In the genomic region with DNA sequence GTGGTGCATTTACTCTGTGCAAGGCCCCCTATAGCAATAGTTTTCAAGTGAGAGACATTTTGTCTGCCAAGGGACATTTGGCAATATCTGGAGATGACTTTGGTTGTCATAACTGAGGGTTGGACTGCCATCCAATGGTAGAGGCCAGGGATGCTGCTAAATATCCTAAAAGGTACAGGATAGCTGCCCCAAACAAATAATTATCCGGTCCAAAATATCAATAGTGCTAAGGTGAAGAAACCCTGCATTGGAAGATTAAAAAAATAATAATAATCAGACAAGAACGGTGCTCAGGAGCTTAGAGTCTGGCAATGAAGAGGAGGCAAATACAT, we compare ENCODE assay signal across 13 cellular contexts. TPM values are rescaled to one million over a fixed set of nuclear protein-coding genes. Genes with fewer than 3 reads are reported as not detected.
A peak's percentile ranks its signal among the peaks of the same experiment; 100 is the strongest.
DNase-seq lines count a peak whose midpoint lies in the region; ATAC-seq and TF ChIP-seq lines count a peak whose summit lies in the region.
"Had no signal": no experiment of that assay in that cellular context is flagged by ENCODE, and none has a peak within 500 bp of the region (broad histone marks: within the 10 kb centered on the region; RNA-seq: fewer than 3 reads in every experiment).

No MANE protein-coding gene starts in this region.

- no peak for TF ChIP-seq EP300 in ovary (IDR thresholded peaks at IDR 0.05)

- H3K4me1 Mint-ChIP-seq in GM23338, result peaks cover 21% of the 10 kb centered on the region
- H3K4me1 Mint-ChIP-seq: CD14-positive monocyte; stimulated activated naive CD8-positive, alpha-beta T cell treated with anti-CD3 and anti-CD28 coated beads, Interleukin-15, amount 100 ng/mL, for 72 hours had no signal

- no peak overlapping the region for H3K4me3 Mint-ChIP-seq in GM23338
- H3K4me3 Mint-ChIP-seq: CD14-positive monocyte; stimulated activated naive CD8-positive, alpha-beta T cell treated with anti-CD3 and anti-CD28 coated beads, Interleukin-15, amount 100 ng/mL, for 72 hours had no signal

- H3K36me3 ChIP-seq in GM23338 (ENCODE audit: insufficient read depth), result no peaks in the 10 kb centered on the region
- no peaks in the 10 kb centered on the region for H3K36me3 ChIP-seq in body of pancreas (replicated peaks in 1 of 2; ENCODE audit: insufficient read depth in 1 of 2, low read depth in 2 of 2)
- no peaks in the 10 kb centered on the region for H3K36me3 ChIP-seq in hepatocyte (replicated peaks; ENCODE audit: insufficient read depth, low read depth)
- H3K36me3 ChIP-seq in ovary, result no peaks in the 10 kb centered on the region

- no peaks in the 10 kb centered on the region for H3K36me3 Mint-ChIP-seq in GM23338 (ENCODE audit: low read depth)
- H3K36me3 Mint-ChIP-seq: CD14-positive monocyte had no signal

- H3K4me2 ChIP-seq in GM23338 (peak overlapping the region; percentile 39; the same call in 1 of the 2 replicates), hepatocyte (no peak overlapping the region)

- no peak overlapping the region for H3K27ac ChIP-seq in GM23338 (ENCODE audit: low read depth)
- H3K27ac ChIP-seq in body of pancreas, result no peak overlapping the region
- no peak overlapping the region for H3K27ac ChIP-seq in hepatocyte
- H3K27ac ChIP-seq in ovary, result no peak overlapping the region

- DNase-seq in ACHN (peak; percentile 9), GM23338 (ENCODE audit: low spot score) (no peak), body of pancreas (peak in 3 of 4 donors; percentile 7 to 14 (median 9)), hepatocyte (ENCODE audit: low spot score) (no peak), GM10266 (ENCODE audit: extremely low spot score) (no peak), ovary (no peak), T-helper 1 cell (no peak)
- DNase-seq in stimulated activated CD4-positive, alpha-beta T cell treated with anti-CD3 and anti-CD28 coated beads, Interleukin-2, amount 100 ng/mL, for 48 hours, result no peak
- DNase-seq: effector CD8-positive, alpha-beta T cell; NCI-H1092; stimulated activated naive CD8-positive, alpha-beta T cell treated with anti-CD3 and anti-CD28 coated beads, Interleukin-15, amount 100 ng/mL, for 72 hours had no signal

- in situ Hi-C loops in ACHN (cut with HindIII; ENCODE audit: low pct_ligation_motif_present, low pct_unique_long_range_greater_than_20kb, low sequenced_read_pairs), result no loop called here

- no peaks in the 10 kb centered on the region for H3F3A ChIP-seq in GM23338 (replicated peaks; ENCODE audit: low read depth)

- H3K9me2 ChIP-seq in GM23338 (ENCODE audit: insufficient read depth) (peaks cover 4% of the 10 kb centered on the region; the same call in 1 of the 2 replicates), hepatocyte (replicated peaks; ENCODE audit: insufficient read depth) (no peaks in the 10 kb centered on the region)

- peak overlapping the region; percentile 9; the same call in 1 of the 2 replicates for H3K27ac Mint-ChIP-seq in GM23338
- H3K27ac Mint-ChIP-seq: CD14-positive monocyte; stimulated activated naive CD8-positive, alpha-beta T cell treated with anti-CD3 and anti-CD28 coated beads, Interleukin-15, amount 100 ng/mL, for 72 hours had no signal

- WGBS in body of pancreas, 2 donors, result 52 to 63% methylated on average over 2 of the region's 2 CpGs
- WGBS in hepatocyte (ENCODE audit: low lambda C conversion rate, missing lambda C conversion rate), result 89% methylated on average over 2 of the region's 2 CpGs
- WGBS in ovary, 3 donors, result 69 to 82% (median 72%) methylated on average over 2 of the region's 2 CpGs

- H3K27me3 Mint-ChIP-seq in GM23338 (ENCODE audit: insufficient read depth, low read depth, poor library complexity), result peaks cover 7% of the 10 kb centered on the region

- H3K4me1 ChIP-seq in GM23338 (ENCODE audit: insufficient read depth) (peaks cover 15% of the 10 kb centered on the region), body of pancreas (no peaks in the 10 kb centered on the region), hepatocyte (ENCODE audit: insufficient read depth) (no peaks in the 10 kb centered on the region), ovary (ENCODE audit: insufficient read depth) (no peaks in the 10 kb centered on the region)

- H3K27me3 ChIP-seq in GM23338 (ENCODE audit: insufficient read depth) (no peaks in the 10 kb centered on the region), body of pancreas (no peaks in the 10 kb centered on the region), hepatocyte (no peaks in the 10 kb centered on the region), ovary (no peaks in the 10 kb centered on the region)

- H3K4me3 ChIP-seq in GM23338 (no peak overlapping the region), body of pancreas (no peak overlapping the region), hepatocyte (no peak overlapping the region), ovary (no peak overlapping the region)

- no peaks in the 10 kb centered on the region for H3K9me3 Mint-ChIP-seq in GM23338

- H3K9me3 ChIP-seq in body of pancreas (no peaks in the 10 kb centered on the region), hepatocyte (ENCODE audit: low read depth) (no peaks in the 10 kb centered on the region), ovary (no peaks in the 10 kb centered on the region)

- ATAC-seq in GM23338 (no peak), body of pancreas (no peak)
- ATAC-seq: stimulated activated naive CD8-positive, alpha-beta T cell treated with anti-CD3 and anti-CD28 coated beads, Interleukin-15, amount 100 ng/mL, for 72 hours had no signal

- peak; percentile 20 to 42; a peak in 2 of 4 replicates for TF ChIP-seq CTCF in GM23338 (conservative IDR thresholded peaks at IDR 0.05; ENCODE audit: low read depth in 2 of 2)
- TF ChIP-seq CTCF in body of pancreas (IDR thresholded peaks at IDR 0.05), result peak in 4 of 7 experiments; percentile 20 to 36 (median 27)
- TF ChIP-seq CTCF in hepatocyte (IDR thresholded peaks at IDR 0.05; ENCODE audit: poor library complexity), result peak; percentile 14
- TF ChIP-seq CTCF in GM10266 (IDR thresholded peaks at IDR 0.05; ENCODE audit: control insufficient read depth, insufficient read depth, low read depth, missing control alignments), result no peak
- TF ChIP-seq CTCF in ovary (IDR thresholded peaks at IDR 0.05), result no peak

- TF ChIP-seq POLR2A in body of pancreas (IDR thresholded peaks at IDR 0.05) (no peak), ovary (IDR thresholded peaks at IDR 0.05) (no peak)

- no peak overlapping the region; the same call in 1 of the 2 replicates for H2AFZ ChIP-seq in GM23338
- H2AFZ ChIP-seq in hepatocyte, result no peak overlapping the region

- H4K20me1 ChIP-seq in GM23338 (replicated peaks; ENCODE audit: insufficient read depth), result no peaks in the 10 kb centered on the region
- no peaks in the 10 kb centered on the region for H4K20me1 ChIP-seq in hepatocyte (ENCODE audit: insufficient read depth, poor library complexity, severe bottlenecking)

- no peaks in the 10 kb centered on the region for H3K79me2 ChIP-seq in GM23338 (replicated peaks; ENCODE audit: insufficient read depth)
- no peaks in the 10 kb centered on the region for H3K79me2 ChIP-seq in hepatocyte

- intact Hi-C loops in body of pancreas (cut with DNase I) (no loop called here), ovary (cut with DNase I) (no loop called here)

TF ChIP-seq in GM23338, 12 proteins besides CTCF, POLR2A, EP300 and RAD21 (continues in another document):
- TF ChIP-seq JUNB (IDR thresholded peaks at IDR 0.05; ENCODE audit: unreplicated experiment) (no peak), REST (IDR thresholded peaks at IDR 0.05; ENCODE audit: unreplicated experiment) (no peak), ZNF331 (CRISPR knock-in tag; IDR thresholded peaks at IDR 0.05; ENCODE audit: low read depth) (no peak), EZH2phosphoT487 (IDR thresholded peaks at IDR 0.05; ENCODE audit: unreplicated experiment) (no peak), STAT1 (IDR thresholded peaks at IDR 0.05; ENCODE audit: unreplicated experiment) (no peak)

RNA-seq across cellular contexts. Expression of gene FILIP1, which starts 11.3 kb away (rescaled TPM):
- total RNA-seq in GM23338 (2014; rRNA removed; shearing (Covaris generic)), result 3.4 and 3.7 TPM in 2 replicates
- polyA plus RNA-seq in GM23338 (2016; fragmentation: Nextera tagmentation; extraction: Ambion mirVana), result 4.7 and 6.4 TPM in 2 replicates
- 1 to 10 TPM; 3.0 to 6.5 TPM for total RNA-seq in body of pancreas
- total RNA-seq in hepatocyte, result 6.0 and 7.3 TPM in 2 replicates
- polyA plus RNA-seq in hepatocyte, result 4.1 and 5.7 TPM in 2 replicates
- total RNA-seq in ovary, result 1 to 10 TPM; 1.1 to 7.1 (median 2.7) TPM
- polyA plus RNA-seq in ovary, result 1 to 10 TPM; 1.7 to 6.9 TPM
- total RNA-seq: T-helper 1 cell treated with Interleukin-12 subunit alpha and Interleukin-12 subunit beta and Interleukin-4 antibody, amounts not matched to agents 30 ng/mL and 1 ng/mL, for 36 hours had no signal
- polyA plus RNA-seq: CD14-positive monocyte had no signal

Comparison
In these comparisons a context has a peak if more than half of its experiments do, and no peak if none do; other contexts are left out.
1. DNase-seq: peak in ACHN (single experiment) and body of pancreas (3 of 4); none in GM23338 (single experiment), hepatocyte (single experiment), GM10266 (single experiment), ovary (0 of 5), stimulated activated CD4-positive, alpha-beta T cell treated with anti-CD3 and anti-CD28 coated beads, Interleukin-2, amount 100 ng/mL, for 48 hours (0 of 2) and T-helper 1 cell (0 of 5).
2. CTCF ChIP-seq: peak in GM23338 (2 of 2), body of pancreas (4 of 7) and hepatocyte (single experiment); none in GM10266 (single experiment) and ovary (0 of 3).